Comparison of ENCODE assay signal across 25 cellular contexts in genomic region chr18:12819822-12820221, GRCh38.
DNase-seq lines count a peak whose midpoint lies in the region; ATAC-seq, FAIRE-seq and TF ChIP-seq lines count a peak whose summit lies in the region.
"Had no signal": no experiment of that assay in that cellular context is flagged by ENCODE, and none has a peak within 500 bp of the region (broad histone marks: within the 10 kb centered on the region; RNA-seq: fewer than 3 reads in every experiment).

No MANE protein-coding gene starts in this region.

- no peaks in the 10 kb centered on the region for H3K9me2 ChIP-seq in OCI-LY1 (ENCODE audit: low read depth, low read length)
- no peaks in the 10 kb centered on the region for H3K9me2 ChIP-seq in OCI-LY7 (ENCODE audit: insufficient read depth, low read length)

- POLR2A ChIA-PET in H1 (lab: Charles Lee; ENCODE audit: partially characterized antibody), result interaction anchor here (0.7 to 1.1 kb wide), 2 partner anchors 15 to 64 kb away, joined by 3 read pairs; partner anchors contain the start of gene PTPN2
- POLR2A ChIA-PET in OCI-LY7 (lab: Charles Lee), result no interaction called here

- H3K4me1 ChIP-seq in OCI-LY1 (ENCODE audit: insufficient read depth, low read length, severe bottlenecking) (peaks cover 25% of the 10 kb centered on the region), H1 (replicated peaks in 1 of 4; ENCODE audit: control insufficient read depth in 3 of 4, insufficient read depth in 4 of 4, low read length in 3 of 4) (peaks cover 5 to 11% (median 9%) of the 10 kb centered on the region in 4 experiments; a peak in 5 of 7 replicates), OCI-LY7 (ENCODE audit: insufficient read depth, low read length, poor library complexity, severe bottlenecking) (no peaks in the 10 kb centered on the region)
- H3K4me1 ChIP-seq: foreskin keratinocyte had no signal

- no peak overlapping the region for H3K14ac ChIP-seq in H1 (ENCODE audit: insufficient read length)

- no peak overlapping the region for H2AFZ ChIP-seq in OCI-LY1 (ENCODE audit: low read length)
- H2AFZ ChIP-seq in H1 (ENCODE audit: low read length), result no peak overlapping the region
- H2AFZ ChIP-seq in OCI-LY7 (ENCODE audit: low read length), result no peak overlapping the region

- H4K20me1 ChIP-seq in OCI-LY1 (ENCODE audit: insufficient read depth, low read length) (no peaks in the 10 kb centered on the region), H1 (replicated peaks in 1 of 2; ENCODE audit: control insufficient read depth in 1 of 2, insufficient read depth in 2 of 2, low read length in 2 of 2) (no peaks in the 10 kb centered on the region), OCI-LY7 (ENCODE audit: insufficient read depth, low read length) (no peaks in the 10 kb centered on the region)

- H3F3A ChIP-seq in OCI-LY1 (ENCODE audit: insufficient read depth, low read length), result no peaks in the 10 kb centered on the region

- TF ChIP-seq EP300 in H1 (IDR thresholded peaks at IDR 0.05; ENCODE audit: borderline replicate concordance in 1 of 2, low read depth in 2 of 2, low read length in 2 of 2), result no peak

- H3K27ac Mint-ChIP-seq in activated CD8-positive, alpha-beta memory T cell treated with anti-CD3 and anti-CD28 coated beads, Interleukin-2, amount 10 ng/mL, durations not matched to agents 7 days and 5 days, result peak overlapping the region; percentile 46
- H3K27ac Mint-ChIP-seq in nephron, result peak overlapping the region; percentile 59 to 89 (median 76)

- no peak overlapping the region for H4K8ac ChIP-seq in H1 (ENCODE audit: extremely low read depth, insufficient read depth, low read length)

- intact Hi-C loops in OCI-LY7 (cut with micrococcal nuclease; ENCODE audit: unreplicated experiment), result no loop called here

- H3K4ac ChIP-seq in H1 (replicated peaks; ENCODE audit: insufficient read length, low read depth, low read length), result no peak overlapping the region

- no peak for TF ChIP-seq RAD21 in H1 (IDR thresholded peaks at IDR 0.05 in 1 of 2, conservative IDR thresholded peaks at IDR 0.05 in 1 of 2; ENCODE audit: low read depth in 2 of 2, low read length in 2 of 2)

- DNase-seq in activated CD8-positive, alpha-beta memory T cell treated with anti-CD3 and anti-CD28 coated beads, Interleukin-2, amount 10 ng/mL, durations not matched to agents 7 days and 5 days, result no peak
- no peak for DNase-seq in activated CD8-positive, alpha-beta memory T cell treated with anti-CD3 and anti-CD28 coated beads, Interleukin-2, amount 50 U/mL, for 48 hours
- DNase-seq in H1 (ENCODE audit: low read depth in 1 of 2, low spot score in 2 of 2) (no peak), OCI-LY7 (ENCODE audit: low spot score) (no peak), NCI-H1092 (lab: John Stamatoyannopoulos, UW) (no peak), KBM-7 (no peak)
- DNase-seq: ACHN; activated CD4-positive, alpha-beta T cell treated with anti-CD3 and anti-CD28 coated beads, Interleukin-2, amount 50 U/mL, for 1 hour; activated T-cell treated with anti-CD3 and anti-CD28 coated beads, Interleukin-2, amount 50 U/mL, for 4 hours; cortex of kidney; DMS 273 treated with DMSO at 0.1 percent for 48 hours; foreskin keratinocyte; GDM1; HCEC 1CT; kidney glomerular epithelial cell; MG63; NCI-H187; NCI-H2227 treated with DMSO at 0.1 percent for 48 hours had no signal

- H3K4me1 Mint-ChIP-seq in activated CD8-positive, alpha-beta memory T cell treated with anti-CD3 and anti-CD28 coated beads, Interleukin-2, amount 10 ng/mL, durations not matched to agents 7 days and 5 days, result peaks cover 20% of the 10 kb centered on the region
- H3K4me1 Mint-ChIP-seq in nephron, result peaks cover 23% of the 10 kb centered on the region

- H3K36me3 ChIP-seq in OCI-LY1 (ENCODE audit: insufficient read depth, low read length) (peaks cover 42% of the 10 kb centered on the region), H1 (ENCODE audit: control insufficient read depth in 2 of 4, insufficient read depth in 4 of 4, low read length in 3 of 4) (peaks cover 0 to 18% (median 8%) of the 10 kb centered on the region in 4 experiments; a peak in 6 of 8 replicates), OCI-LY7 (ENCODE audit: insufficient read depth, low read length) (peaks cover 70% of the 10 kb centered on the region)

- H3K27me3 Mint-ChIP-seq in activated CD8-positive, alpha-beta memory T cell treated with anti-CD3 and anti-CD28 coated beads, Interleukin-2, amount 10 ng/mL, durations not matched to agents 7 days and 5 days, result no peaks in the 10 kb centered on the region
- H3K27me3 Mint-ChIP-seq in nephron (ENCODE audit: low read depth), result no peaks in the 10 kb centered on the region

- H3K79me2 ChIP-seq in OCI-LY1 (ENCODE audit: insufficient read depth, low read length), result no peaks in the 10 kb centered on the region
- H3K79me2 ChIP-seq in H1 (ENCODE audit: control insufficient read depth in 1 of 2, insufficient read depth in 2 of 2, low read length in 2 of 2), result no peaks in the 10 kb centered on the region
- no peaks in the 10 kb centered on the region for H3K79me2 ChIP-seq in OCI-LY7 (ENCODE audit: insufficient read depth, low read depth, low read length)

- in situ Hi-C loops in KBM-7 (cut with MboI; ENCODE audit: low pct_unique_long_range_greater_than_20kb, low sequenced_read_pairs), result no loop called here

- no peak overlapping the region for H4K91ac ChIP-seq in H1 (replicated peaks; ENCODE audit: insufficient read length, low read length)

- H2BK5ac ChIP-seq in H1 (ENCODE audit: low read depth, low read length), result no peak overlapping the region

- H3K27me3 ChIP-seq in OCI-LY1 (ENCODE audit: insufficient read depth, low read length) (no peaks in the 10 kb centered on the region), H1 (replicated peaks in 1 of 4; ENCODE audit: control insufficient read depth in 3 of 4, extremely low read depth in 1 of 4, insufficient read depth in 3 of 4, low read length in 3 of 4) (no peaks in the 10 kb centered on the region)
- H3K27me3 ChIP-seq: foreskin keratinocyte, MG63, neutrophil had no signal

- TF ChIP-seq POLR2A in H1 (IDR thresholded peaks at IDR 0.05; ENCODE audit: control extremely low read depth in 1 of 2, low read depth in 2 of 2, low read length in 2 of 2), result no peak

- H3K18ac ChIP-seq in H1 (ENCODE audit: extremely low read depth, low read length), result no peak overlapping the region

- no peak overlapping the region for H3K56ac ChIP-seq in H1 (replicated peaks; ENCODE audit: insufficient read length, low read depth, low read length)

- H2AK5ac ChIP-seq in H1 (ENCODE audit: low read depth, low read length), result no peak overlapping the region

- no peak for TF ChIP-seq CTCF in OCI-LY1 (IDR thresholded peaks at IDR 0.05; ENCODE audit: low read length)
- no peak for TF ChIP-seq CTCF in H1 (IDR thresholded peaks at IDR 0.05; ENCODE audit: control extremely low read depth in 1 of 3, insufficient read depth in 1 of 3, low read depth in 1 of 3, low read length in 3 of 3)
- no peak for TF ChIP-seq CTCF in nephron (IDR thresholded peaks at IDR 0.05; ENCODE audit: unreplicated experiment in 3 of 3)
- TF ChIP-seq CTCF in OCI-LY7 (conservative IDR thresholded peaks at IDR 0.05; ENCODE audit: low read length), result no peak

- H2BK15ac ChIP-seq in H1 (ENCODE audit: low read length), result no peak overlapping the region

- no peak overlapping the region for H2BK20ac ChIP-seq in H1 (ENCODE audit: low read length)

- no peak overlapping the region for H3K4me3 Mint-ChIP-seq in activated CD8-positive, alpha-beta memory T cell treated with anti-CD3 and anti-CD28 coated beads, Interleukin-2, amount 10 ng/mL, durations not matched to agents 7 days and 5 days
- no peak overlapping the region for H3K4me3 Mint-ChIP-seq in nephron
- H3K4me3 Mint-ChIP-seq: activated T-cell treated with anti-CD3 and anti-CD28 coated beads, Interleukin-2, amount 50 U/mL, for 4 hours; CD14-positive monocyte had no signal

- H3K4me2 ChIP-seq in OCI-LY1 (ENCODE audit: low read length), result peak overlapping the region; percentile 22; the same call in 1 of the 2 replicates
- H3K4me2 ChIP-seq in H1 (ENCODE audit: insufficient read depth in 1 of 2, low read depth in 2 of 2, low read length in 2 of 2), result peak overlapping the region; percentile 18 to 24; a peak in 3 of 4 replicates
- H3K4me2 ChIP-seq in OCI-LY7 (ENCODE audit: low read length), result no peak overlapping the region

- no peak overlapping the region for H4K5ac ChIP-seq in H1 (ENCODE audit: insufficient read length, low read depth, low read length)

- peaks cover 57% of the 10 kb centered on the region for H3K36me3 Mint-ChIP-seq in activated CD8-positive, alpha-beta memory T cell treated with anti-CD3 and anti-CD28 coated beads, Interleukin-2, amount 10 ng/mL, durations not matched to agents 7 days and 5 days
- peaks cover 47% of the 10 kb centered on the region for H3K36me3 Mint-ChIP-seq in nephron (ENCODE audit: low read depth)

- BruUV-seq in OCI-LY7 (replicated peaks; lab: Mats Ljungman, UMichigan), result no TSS peak

- FAIRE-seq in H1 (lab: Jason Lieb, UNC), result no peak
- FAIRE-seq: endothelial cell of umbilical vein, RCC 7860 had no signal

- no peak overlapping the region for H2BK120ac ChIP-seq in H1 (replicated peaks; ENCODE audit: low read depth, low read length)

- H3K27ac ChIP-seq in OCI-LY1 (ENCODE audit: low read depth, low read length, poor library complexity, severe bottlenecking) (peak overlapping the region; percentile 28), H1 (ENCODE audit: low read depth, low read length) (no peak overlapping the region), OCI-LY7 (ENCODE audit: low read depth, low read length, poor library complexity, severe bottlenecking) (no peak overlapping the region)
- H3K27ac ChIP-seq: foreskin keratinocyte, neutrophil had no signal

- H3K23me2 ChIP-seq in H1 (ENCODE audit: low read depth, low read length), result no peaks in the 10 kb centered on the region

- H3K4me3 ChIP-seq in OCI-LY1 (ENCODE audit: low read depth, low read length, poor library complexity, severe bottlenecking), result no peak overlapping the region
- H3K4me3 ChIP-seq in H1 (ENCODE audit: extremely low read depth in 1 of 4, insufficient read depth in 2 of 4, low read depth in 3 of 4, low read length in 4 of 4), result no peak overlapping the region
- H3K4me3 ChIP-seq in OCI-LY7 (ENCODE audit: low read depth, low read length, poor library complexity, severe bottlenecking), result no peak overlapping the region
- H3K4me3 ChIP-seq: MG63 had no signal

- no peaks in the 10 kb centered on the region; the same call in 1 of the 2 replicates for H3K79me1 ChIP-seq in H1 (ENCODE audit: low read depth, low read length)

- 95% methylated on average over 5 of the region's 5 CpGs; no CpG with 5 or more reads in 1 of the 2 experiments for WGBS in H1 (ENCODE audit: extremely low coverage in 1 of 2, insufficient coverage in 1 of 2, insufficient read length in 1 of 2, insufficient replicate concordance in 2 of 2, low coverage in 1 of 2, low lambda C conversion rate in 2 of 2, missing lambda C conversion rate in 1 of 2), 2 experiments

- no peaks in the 10 kb centered on the region for H3K9me3 Mint-ChIP-seq in activated CD8-positive, alpha-beta memory T cell treated with anti-CD3 and anti-CD28 coated beads, Interleukin-2, amount 10 ng/mL, durations not matched to agents 7 days and 5 days (ENCODE audit: low read depth)
- H3K9me3 Mint-ChIP-seq in nephron, result no peaks in the 10 kb centered on the region
- H3K9me3 Mint-ChIP-seq: activated naive CD4-positive, alpha-beta T cell treated with anti-CD3 and anti-CD28 coated beads, Interleukin-2, amount 50 U/mL, for 72 hours; activated T-cell treated with anti-CD3 and anti-CD28 coated beads, Interleukin-2, amount 50 U/mL, for 4 hours had no signal

- no peak for ATAC-seq in activated CD8-positive, alpha-beta memory T cell treated with anti-CD3 and anti-CD28 coated beads, Interleukin-2, amount 10 ng/mL, durations not matched to agents 7 days and 5 days
- ATAC-seq: foreskin keratinocyte had no signal

- H2BK12ac ChIP-seq in H1 (ENCODE audit: low read depth, low read length), result no peak overlapping the region

- H3K9ac ChIP-seq in OCI-LY1 (ENCODE audit: low read length) (peak overlapping the region; percentile 14; the same call in 1 of the 2 replicates), H1 (replicated peaks in 1 of 4; ENCODE audit: extremely low read depth in 1 of 4, low read depth in 3 of 4, low read length in 3 of 4) (no peak overlapping the region)

- H3K9me3 ChIP-seq in OCI-LY1 (ENCODE audit: low read length) (no peaks in the 10 kb centered on the region), H1 (ENCODE audit: insufficient read depth in 2 of 2, low read depth in 1 of 2, low read length in 1 of 2) (no peaks in the 10 kb centered on the region), OCI-LY7 (ENCODE audit: low read length) (no peaks in the 10 kb centered on the region)
- H3K9me3 ChIP-seq: MG63, neutrophil had no signal

- CTCF ChIA-PET in activated CD8-positive, alpha-beta memory T cell treated with anti-CD3 and anti-CD28 coated beads, Interleukin-2, amount 10 ng/mL, durations not matched to agents 7 days and 5 days (lab: Charles Lee), result interaction anchor here (1.8 to 1.9 kb wide), 2 partner anchors 8 to 74 kb away, joined by 4 read pairs; no protein-coding TSS in a partner anchor
- CTCF ChIA-PET in H1 (lab: Charles Lee; ENCODE audit: partially characterized antibody) (no interaction called here), OCI-LY7 (lab: Charles Lee; ENCODE audit: unreplicated experiment) (no interaction called here)

- no peak overlapping the region for H3K23ac ChIP-seq in H1 (ENCODE audit: insufficient read length)
